ENCODE assay signal across 22 cellular contexts in the genomic region with DNA sequence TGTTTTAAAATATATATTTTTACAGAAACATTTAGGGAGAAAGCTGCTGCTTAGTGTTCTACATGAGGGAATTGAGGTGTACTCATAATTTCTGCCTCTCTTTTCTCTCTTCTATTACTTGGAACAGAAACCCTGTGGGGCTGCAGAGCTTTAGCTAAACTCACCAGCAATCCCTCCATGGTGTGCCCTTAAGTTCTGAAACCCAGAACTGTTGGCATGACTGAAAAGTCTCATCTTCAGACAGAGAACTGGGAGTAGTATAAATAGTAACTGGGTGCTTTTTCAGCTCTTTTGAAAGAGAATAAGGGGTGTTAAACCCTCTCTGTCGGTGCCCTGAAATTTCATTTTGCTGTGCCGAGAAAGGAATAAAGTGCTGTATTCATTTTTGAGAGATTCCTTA.
DNase-seq lines count a peak whose midpoint lies in the region; ATAC-seq and TF ChIP-seq lines count a peak whose summit lies in the region.
"Had no signal": no experiment of that assay in that cellular context is flagged by ENCODE, and none has a peak within 500 bp of the region (broad histone marks: within the 10 kb centered on the region; RNA-seq: fewer than 3 reads in every experiment).

No MANE protein-coding gene starts in this region.

- peak; percentile 58 for ATAC-seq in GM18873 (IDR thresholded peaks at IDR 0.05; ENCODE audit: low FRiP score, unreplicated experiment)
- ATAC-seq in HG02759 (IDR thresholded peaks at IDR 0.05; ENCODE audit: unreplicated experiment), result peak; percentile 72

- TF ChIP-seq CTCF in brain microvascular endothelial cell (IDR thresholded peaks at IDR 0.05; ENCODE audit: low read depth, low read length, missing control alignments), result no peak

- H3K9me3 ChIP-seq in skeletal muscle satellite cell (replicated peaks; ENCODE audit: low read length) (no peaks in the 10 kb centered on the region), Karpas-422 (ENCODE audit: low read length) (no peaks in the 10 kb centered on the region)
- H3K9me3 ChIP-seq: upper lobe of left lung had no signal

- H3K4me1 ChIP-seq in skeletal muscle satellite cell (ENCODE audit: control insufficient read depth, insufficient read depth, low read length), result peaks cover 69% of the 10 kb centered on the region
- no peaks in the 10 kb centered on the region for H3K4me1 ChIP-seq in Karpas-422 (ENCODE audit: low read length)
- H3K4me1 ChIP-seq: upper lobe of left lung had no signal

- H3K27ac ChIP-seq in brain microvascular endothelial cell (peak overlapping the region; percentile 98), Karpas-422 (ENCODE audit: low read length) (no peak overlapping the region)
- H3K27ac ChIP-seq: upper lobe of left lung, WERI-Rb-1 had no signal

- H3K27me3 ChIP-seq in brain microvascular endothelial cell (replicated peaks) (no peaks in the 10 kb centered on the region), skeletal muscle satellite cell (ENCODE audit: control insufficient read depth, insufficient read depth, low read length) (no peaks in the 10 kb centered on the region), Karpas-422 (ENCODE audit: low read length) (no peaks in the 10 kb centered on the region)
- H3K27me3 ChIP-seq: upper lobe of left lung had no signal

- H3K9ac ChIP-seq in skeletal muscle satellite cell (ENCODE audit: low read depth, low read length), result peak overlapping the region; percentile 77
- H3K9ac ChIP-seq in Karpas-422 (ENCODE audit: low read length), result no peak overlapping the region

- no peaks in the 10 kb centered on the region for H3K79me2 ChIP-seq in Karpas-422 (ENCODE audit: low read length)

- H3K4me3 ChIP-seq in brain microvascular endothelial cell (ENCODE audit: low read depth, low read length) (no peak overlapping the region), skeletal muscle satellite cell (ENCODE audit: low read length) (no peak overlapping the region), Karpas-422 (ENCODE audit: low read length) (no peak overlapping the region)
- H3K4me3 ChIP-seq: lung, upper lobe of left lung had no signal

- in situ Hi-C loops in brain microvascular endothelial cell (cut with HindIII; ENCODE audit: low pct_ligation_motif_present, low sequenced_read_pairs), result no loop called here

- no peaks in the 10 kb centered on the region for H3K9me2 ChIP-seq in Karpas-422 (replicated peaks; ENCODE audit: insufficient read depth, low read length)

- H2AFZ ChIP-seq in Karpas-422 (ENCODE audit: low read length), result no peak overlapping the region

- no peak for DNase-seq in brain microvascular endothelial cell
- DNase-seq in stimulated activated CD4-positive, alpha-beta T cell treated with anti-CD3 and anti-CD28 coated beads, Interleukin-12 subunit alpha, Interleukin-12 subunit beta, amount 100 ng/mL, for 4 hours, result no peak
- no peak for DNase-seq in Karpas-422
- DNase-seq in medulla oblongata (ENCODE audit: extremely low spot score), result no peak
- DNase-seq in hippocampal formation (lab: John Stamatoyannopoulos, UW), result no peak
- DNase-seq: activated CD4-positive, alpha-beta T cell treated with anti-CD3 and anti-CD28 coated beads, Interleukin-2, amount 10 ng/mL, durations not matched to agents 24 days and 14 days; aorta; CD4-positive, alpha-beta T cell; central memory CD4-positive, alpha-beta T cell; dermis blood vessel endothelial cell; DMS 273 treated with DMSO at 0.1 percent for 48 hours; kidney; NCI-H1105 treated with DMSO at 0.1 percent for 48 hours; NCI-H2081; NCI-H226; stimulated activated CD4-positive, alpha-beta T cell treated with anti-CD3 and anti-CD28 coated beads, Interleukin-1b, Interleukin-23, amount 100 ng/mL, for 48 hours; upper lobe of left lung; WERI-Rb-1 had no signal

- H3K36me3 ChIP-seq in brain microvascular endothelial cell (replicated peaks), result no peaks in the 10 kb centered on the region
- no peaks in the 10 kb centered on the region for H3K36me3 ChIP-seq in skeletal muscle satellite cell (ENCODE audit: insufficient read depth, low read length)
- no peaks in the 10 kb centered on the region for H3K36me3 ChIP-seq in Karpas-422 (ENCODE audit: insufficient read depth, low read length)
- H3K36me3 ChIP-seq: upper lobe of left lung, WERI-Rb-1 had no signal

- no peaks in the 10 kb centered on the region for H4K20me1 ChIP-seq in Karpas-422 (ENCODE audit: insufficient read depth, low read depth, low read length)

- H3K4me2 ChIP-seq in skeletal muscle satellite cell (ENCODE audit: low read length) (peak overlapping the region; percentile 36), Karpas-422 (ENCODE audit: low read depth, low read length, poor library complexity, severe bottlenecking) (no peak overlapping the region)
